17 cellular contexts compared by ENCODE assay signal in the genomic region with DNA sequence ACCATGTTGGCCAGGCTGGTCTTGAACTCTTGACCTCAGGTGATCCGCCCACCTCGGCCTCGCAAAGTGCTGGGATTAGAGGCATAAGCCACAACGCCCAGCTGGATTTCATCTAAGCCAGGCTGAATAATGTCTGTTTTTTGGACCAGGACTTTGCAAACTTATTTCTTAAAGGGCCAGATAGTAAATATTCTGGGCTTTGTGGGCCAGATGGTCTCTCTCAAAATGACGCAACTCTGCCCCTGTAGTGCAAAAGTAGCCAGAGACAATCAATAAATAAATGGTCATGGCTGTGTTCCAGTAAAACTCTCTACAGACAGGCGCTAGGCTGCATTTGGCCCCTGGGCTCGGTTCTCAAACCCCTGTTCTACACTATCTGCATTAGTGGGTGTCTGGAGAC.
"Had no signal": no experiment of that assay in that cellular context is flagged by ENCODE, and none has a peak within 500 bp of the region (broad histone marks: within the 10 kb centered on the region; RNA-seq: fewer than 3 reads in every experiment).

No MANE protein-coding gene starts in this region.

- H3K36me3 ChIP-seq: heart left ventricle, right atrium auricular region, tibial artery, upper lobe of left lung, uterus had no signal

- H3K27ac Mint-ChIP-seq: naive thymus-derived CD8-positive, alpha-beta T cell; stimulated activated memory B cell treated with anti-CD40 and anti-IgM and Interleukin-4, amounts not matched to agents 10 μg/mL and 1 μg/mL and 100 μg/mL, for 72 hours; stimulated activated naive CD8-positive, alpha-beta T cell treated with anti-CD3 and anti-CD28 coated beads, Interleukin-15, Interleukin-2, amounts not matched to agents 100 ng/mL and 50 ng/mL, for 24 hours had no signal

- H3K4me1 ChIP-seq: heart left ventricle, right atrium auricular region, tibial artery, upper lobe of left lung, uterus had no signal

- H3K4me3 Mint-ChIP-seq: naive thymus-derived CD8-positive, alpha-beta T cell; neural crest cell; stimulated activated memory B cell treated with anti-CD40 and anti-IgM and Interleukin-4, amounts not matched to agents 10 μg/mL and 1 μg/mL and 100 μg/mL, for 72 hours; stimulated activated naive CD8-positive, alpha-beta T cell treated with anti-CD3 and anti-CD28 coated beads, Interleukin-15, Interleukin-2, amounts not matched to agents 100 ng/mL and 50 ng/mL, for 24 hours had no signal

- H3K27ac ChIP-seq: heart left ventricle, right atrium auricular region, tibial artery, upper lobe of left lung, uterus had no signal

- H3K27me3 ChIP-seq: right atrium auricular region, upper lobe of left lung, uterus had no signal

- H3K27me3 Mint-ChIP-seq: stimulated activated naive CD8-positive, alpha-beta T cell treated with anti-CD3 and anti-CD28 coated beads, Interleukin-15, Interleukin-2, amounts not matched to agents 100 ng/mL and 50 ng/mL, for 24 hours had no signal

- H3K4me1 Mint-ChIP-seq: naive thymus-derived CD8-positive, alpha-beta T cell; stimulated activated memory B cell treated with anti-CD40 and anti-IgM and Interleukin-4, amounts not matched to agents 10 μg/mL and 1 μg/mL and 100 μg/mL, for 72 hours had no signal

- H3K9me3 ChIP-seq: uterus had no signal

- H3K4me3 ChIP-seq: heart left ventricle, right atrium auricular region, smooth muscle cell, tibial artery, upper lobe of left lung, uterus had no signal

- H3K36me3 Mint-ChIP-seq: naive thymus-derived CD8-positive, alpha-beta T cell; stimulated activated memory B cell treated with anti-CD40 and anti-IgM and Interleukin-4, amounts not matched to agents 10 μg/mL and 1 μg/mL and 100 μg/mL, for 72 hours had no signal

- DNase-seq: dermis blood vessel endothelial cell; effector CD4-positive, alpha-beta T cell; heart left ventricle; hippocampal formation; left colon; mammary epithelial cell; naive thymus-derived CD8-positive, alpha-beta T cell; stimulated activated CD4-positive, alpha-beta T cell treated with anti-CD3 and anti-CD28 coated beads, Interleukin-2, amount 100 ng/mL, for 48 hours; stimulated activated CD8-positive, alpha-beta memory T cell treated with anti-CD3 and anti-CD28 coated beads, Interleukin-4, amount 100 ng/mL, for 48 hours; tibial artery; upper lobe of left lung; uterus had no signal
